In the genomic region with DNA sequence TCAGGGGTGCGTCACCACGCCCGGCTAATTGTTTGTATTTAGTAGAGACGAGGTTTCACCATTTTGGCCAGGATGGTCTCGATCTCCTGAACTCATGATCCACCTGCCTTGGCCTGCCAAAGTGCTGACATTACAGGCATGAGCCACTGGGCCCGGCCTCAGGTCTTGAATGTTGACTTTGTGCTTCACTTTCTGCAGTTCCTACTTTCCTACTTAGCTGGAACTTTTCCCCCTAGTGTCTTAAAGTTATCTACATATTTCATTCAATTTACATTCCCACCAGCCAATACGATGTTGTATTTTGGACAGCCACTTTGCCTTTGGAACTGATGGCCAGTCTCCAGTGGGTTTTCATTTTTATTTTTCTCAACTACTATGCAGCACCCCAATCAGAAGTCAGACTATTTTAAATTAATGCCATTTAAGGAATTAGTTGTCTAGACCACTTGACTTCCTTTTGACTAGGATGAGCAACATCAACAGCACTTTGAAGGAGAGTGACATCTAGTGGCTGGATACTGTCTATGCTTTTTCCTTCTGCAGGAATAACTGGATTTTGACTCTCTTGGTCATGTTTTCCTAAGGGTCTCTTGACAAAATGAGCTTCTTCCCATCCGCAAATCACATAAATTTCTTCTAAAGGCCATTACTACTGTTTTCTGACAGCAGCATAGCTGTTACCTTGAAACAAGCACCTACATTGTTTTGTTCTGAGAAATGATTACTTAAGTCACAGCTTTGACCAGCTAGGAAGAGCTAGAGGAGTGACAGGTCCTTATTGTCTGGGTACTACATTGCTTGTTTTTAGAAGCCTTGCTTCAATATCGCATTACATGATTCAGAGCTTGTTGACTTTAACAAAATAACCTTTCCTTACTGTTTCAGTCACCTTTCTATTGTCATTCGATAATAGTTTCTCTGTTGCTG, we compare ENCODE assay signal across 8 cellular contexts.
DNase-seq lines count a peak whose midpoint lies in the region; ATAC-seq and TF ChIP-seq lines count a peak whose summit lies in the region.

No MANE protein-coding gene starts in this region.

- H3K36me3 Mint-ChIP-seq in activated CD4-positive, alpha-beta T cell treated with anti-CD3 and anti-CD28 coated beads for 36 hours (ENCODE audit: low read depth), result no peaks in the 10 kb centered on the region

- POLR2A ChIA-PET in activated CD4-positive, alpha-beta T cell treated with anti-CD3 and anti-CD28 coated beads for 36 hours (lab: Charles Lee), result interaction anchor here (0.7 kb wide), 1 partner anchor 33 kb away, joined by 3 read pairs; no protein-coding TSS in a partner anchor

- no peak overlapping the region for H3K4me3 Mint-ChIP-seq in activated CD4-positive, alpha-beta T cell treated with anti-CD3 and anti-CD28 coated beads for 36 hours

- TF ChIP-seq CTCF in LNCaP clone FGC (IDR thresholded peaks at IDR 0.05; ENCODE audit: control insufficient read depth, extremely low read depth, insufficient read depth) (peak; percentile 86), epithelial cell of esophagus (IDR thresholded peaks at IDR 0.05; ENCODE audit: insufficient read depth, low read depth, low read length, missing control alignments) (peak; percentile 90), mucosa of descending colon (IDR thresholded peaks at IDR 0.05) (peak; percentile 38)

- peaks cover 6% of the 10 kb centered on the region for H3K4me1 Mint-ChIP-seq in activated CD4-positive, alpha-beta T cell treated with anti-CD3 and anti-CD28 coated beads for 36 hours

- H3K4me1 ChIP-seq in mucosa of descending colon (ENCODE audit: low read depth), result no peaks in the 10 kb centered on the region

- H3K27ac Mint-ChIP-seq in activated CD4-positive, alpha-beta T cell treated with anti-CD3 and anti-CD28 coated beads for 36 hours, result peak overlapping the region; percentile 37

- peak; percentile 57 for ATAC-seq in activated CD4-positive, alpha-beta T cell treated with anti-CD3 and anti-CD28 coated beads for 36 hours
- ATAC-seq in GM21619 (IDR thresholded peaks at IDR 0.05; ENCODE audit: unreplicated experiment) (peak; percentile 72), mucosa of descending colon (peak; percentile 73)

- H3K9me3 ChIP-seq in mucosa of descending colon, result no peaks in the 10 kb centered on the region

- no peaks in the 10 kb centered on the region for H3K27me3 Mint-ChIP-seq in activated CD4-positive, alpha-beta T cell treated with anti-CD3 and anti-CD28 coated beads for 36 hours

- in situ Hi-C loops in SK-MEL-5 (cut with HindIII; ENCODE audit: low pct_unique_long_range_greater_than_20kb, low sequenced_read_pairs), result no loop called here

- no peaks in the 10 kb centered on the region for H3K9me3 Mint-ChIP-seq in activated CD4-positive, alpha-beta T cell treated with anti-CD3 and anti-CD28 coated beads for 36 hours (ENCODE audit: low read depth)

- H3K4me3 ChIP-seq in LNCaP clone FGC (ENCODE audit: low read depth, low read length), result no peak overlapping the region
- no peak overlapping the region for H3K4me3 ChIP-seq in epithelial cell of esophagus (ENCODE audit: low read length)
- no peak overlapping the region for H3K4me3 ChIP-seq in mucosa of descending colon

- CTCF ChIA-PET in activated CD4-positive, alpha-beta T cell treated with anti-CD3 and anti-CD28 coated beads for 36 hours (lab: Charles Lee), result interaction anchor here (0.6 to 3.9 kb wide), 49 partner anchors 9 to 506 kb away, joined by 3 to 59 read pairs (median 4); partner anchors contain the start of genes ITPR1 and SUMF1

- intact Hi-C loops in activated CD4-positive, alpha-beta T cell treated with anti-CD3 and anti-CD28 coated beads for 36 hours (cut with DNase I, micrococcal nuclease), result loop anchor here (1.0 to 10.0 kb wide), 5 partner anchors 114 to 282 kb away; partner anchors contain the start of gene ITPR1 (in 2 of the 2)
- intact Hi-C loops in mucosa of descending colon (cut with DNase I, micrococcal nuclease), result loop anchor here (5.0 kb wide), 1 partner anchor 281 kb away; no protein-coding TSS in a partner anchor

- no peaks in the 10 kb centered on the region for H3K36me3 ChIP-seq in mucosa of descending colon (ENCODE audit: low read depth)

- DNase-seq in activated CD4-positive, alpha-beta T cell treated with anti-CD3 and anti-CD28 coated beads for 36 hours, result no peak
- DNase-seq in activated CD4-positive, alpha-beta T cell treated with anti-CD3 and anti-CD28 coated beads, Interleukin-2, amount 50 U/mL, for 48 hours, result no peak
- DNase-seq in LNCaP clone FGC (ENCODE audit: low read depth) (no peak), SK-MEL-5 (ENCODE audit: low read depth, low spot score) (peak; percentile 77), epithelial cell of esophagus (ENCODE audit: low read depth) (peak; percentile 70), mucosa of descending colon (peak in 1 of 3 donors; percentile 30)
- no peak for DNase-seq in activated effector memory CD4-positive, alpha-beta T cell treated with Interleukin-2 at 50 U/mL for 16 hours

Comparison
In these comparisons a context has a peak if more than half of its experiments do, and no peak if none do; other contexts are left out.
1. DNase-seq: peak in SK-MEL-5 (single experiment) and epithelial cell of esophagus (single experiment); none in activated CD4-positive, alpha-beta T cell treated with anti-CD3 and anti-CD28 coated beads for 36 hours (single experiment), activated CD4-positive, alpha-beta T cell treated with anti-CD3 and anti-CD28 coated beads, Interleukin-2, amount 50 U/mL, for 48 hours (0 of 2), LNCaP clone FGC (single experiment) and activated effector memory CD4-positive, alpha-beta T cell treated with Interleukin-2 at 50 U/mL for 16 hours (single experiment).
2. CTCF ChIP-seq: peak in every context shown above with its lines; median percentile 90 in epithelial cell of esophagus; 86 in LNCaP clone FGC; 38 in mucosa of descending colon.
3. Peak in every context shown above with its lines, with median percentiles within 50 percentile points of each other: ATAC-seq.